Comparison of ENCODE assay signal across 18 cellular contexts in the genomic region with DNA sequence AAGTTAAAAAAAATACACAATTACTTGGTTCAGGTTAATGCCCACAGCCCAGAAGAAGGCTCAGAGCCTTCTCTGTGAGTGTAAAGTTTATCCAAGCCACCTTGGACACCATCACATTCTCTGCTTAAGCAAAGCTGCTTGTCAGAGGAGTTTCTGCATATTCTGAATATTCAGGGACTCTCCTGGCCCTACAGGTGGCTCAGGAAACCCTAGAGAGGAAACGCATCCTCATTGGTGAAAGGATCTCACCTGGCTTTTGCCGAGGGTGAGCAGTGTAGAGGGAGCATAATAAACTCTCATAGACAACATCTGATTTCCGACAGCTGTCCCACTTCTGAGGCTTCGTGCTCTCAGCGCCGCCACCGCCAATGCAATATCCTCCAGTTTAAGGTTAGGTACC.
"Had no signal": no experiment of that assay in that cellular context is flagged by ENCODE, and none has a peak within 500 bp of the region (broad histone marks: within the 10 kb centered on the region; RNA-seq: fewer than 3 reads in every experiment).

No MANE protein-coding gene starts in this region.

- H3K4me1 ChIP-seq: prostate gland, testis, tibial artery had no signal

- H3K27ac ChIP-seq: prostate gland, sigmoid colon, testis, tibial artery had no signal

- H3K36me3 Mint-ChIP-seq: stimulated activated memory B cell treated with anti-CD40 and anti-IgM and Interleukin-4, amounts not matched to agents 10 μg/mL and 1 μg/mL and 100 μg/mL, for 72 hours; type B pancreatic cell had no signal

- H3K4me1 Mint-ChIP-seq: nephron progenitor cell; stimulated activated memory B cell treated with anti-CD40 and anti-IgM and Interleukin-4, amounts not matched to agents 10 μg/mL and 1 μg/mL and 100 μg/mL, for 72 hours had no signal

- H3K9me3 Mint-ChIP-seq: dendritic cell treated with granulocyte-macrophage colony-stimulating factor and Interleukin-4, amounts not matched to agents 40 ng/mL and 50 ng/mL, for 4 days; nephron progenitor cell had no signal

- H3K27me3 Mint-ChIP-seq: dendritic cell treated with granulocyte-macrophage colony-stimulating factor and Interleukin-4, amounts not matched to agents 40 ng/mL and 50 ng/mL, for 4 days; stimulated activated memory B cell treated with anti-CD40 and anti-IgM and Interleukin-4, amounts not matched to agents 10 μg/mL and 1 μg/mL and 100 μg/mL, for 72 hours had no signal

- ATAC-seq: left lobe of liver; naive thymus-derived CD8-positive, alpha-beta T cell; right cardiac atrium; stimulated activated memory B cell treated with anti-CD40 and anti-IgM and Interleukin-4, amounts not matched to agents 10 μg/mL and 1 μg/mL and 100 μg/mL, for 72 hours; stimulated activated naive CD8-positive, alpha-beta T cell treated with anti-CD3 and anti-CD28 coated beads, Interleukin-15, Interleukin-2, amounts not matched to agents 100 U/mL and 50 U/mL, for 24 hours had no signal

- DNase-seq: effector CD8-positive, alpha-beta T cell; erythroblast; kidney; naive thymus-derived CD8-positive, alpha-beta T cell; nephron progenitor cell; nucleus accumbens; right cardiac atrium; sigmoid colon; stimulated activated CD4-positive, alpha-beta T cell treated with anti-CD3 and anti-CD28 coated beads, Interleukin-4, amount 100 ng/mL, for 4 hours; stimulated activated naive CD8-positive, alpha-beta T cell treated with anti-CD3 and anti-CD28 coated beads, Interleukin-15, Interleukin-2, amounts not matched to agents 100 U/mL and 50 U/mL, for 24 hours; substantia nigra; testis had no signal

- H3K9me3 ChIP-seq: prostate gland, sigmoid colon, testis, tibial artery had no signal

- H3K4me3 Mint-ChIP-seq: dendritic cell treated with granulocyte-macrophage colony-stimulating factor and Interleukin-4, amounts not matched to agents 40 ng/mL and 50 ng/mL, for 4 days; naive thymus-derived CD8-positive, alpha-beta T cell; nephron progenitor cell; stimulated activated memory B cell treated with anti-CD40 and anti-IgM and Interleukin-4, amounts not matched to agents 10 μg/mL and 1 μg/mL and 100 μg/mL, for 72 hours; type B pancreatic cell had no signal

- H3K27ac Mint-ChIP-seq: dendritic cell treated with granulocyte-macrophage colony-stimulating factor and Interleukin-4, amounts not matched to agents 40 ng/mL and 50 ng/mL, for 4 days; naive thymus-derived CD8-positive, alpha-beta T cell; nephron progenitor cell; stimulated activated memory B cell treated with anti-CD40 and anti-IgM and Interleukin-4, amounts not matched to agents 10 μg/mL and 1 μg/mL and 100 μg/mL, for 72 hours; type B pancreatic cell had no signal

- H3K36me3 ChIP-seq: prostate gland, sigmoid colon, tibial artery had no signal

- H3K4me3 ChIP-seq: prostate gland, sigmoid colon, testis, tibial artery had no signal

- H3K27me3 ChIP-seq: sigmoid colon, testis, tibial artery had no signal
